15 cellular contexts compared by ENCODE assay signal in the genomic region with DNA sequence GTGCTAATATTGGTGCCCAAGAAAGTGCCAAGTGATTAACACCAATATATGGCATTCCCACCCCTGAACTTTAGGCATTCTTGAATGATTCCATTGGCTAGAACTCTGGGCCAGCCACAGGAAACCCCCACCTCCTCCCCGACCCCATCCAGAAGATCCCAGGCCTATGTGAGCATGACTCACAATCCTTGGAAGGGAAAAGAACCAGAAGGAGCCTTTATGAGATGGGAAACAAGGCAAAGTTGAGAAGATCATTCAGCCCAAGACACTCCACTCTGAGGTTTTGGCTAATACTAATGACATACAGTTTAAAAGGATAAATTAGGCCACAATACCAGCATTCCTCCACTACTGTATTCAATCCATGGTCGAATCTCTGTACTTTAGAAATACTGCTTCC. TPM values are rescaled to one million over a fixed set of nuclear protein-coding genes. Genes with fewer than 3 reads are reported as not detected.
DNase-seq lines count a peak whose midpoint lies in the region; ATAC-seq and TF ChIP-seq lines count a peak whose summit lies in the region.
"Had no signal": no experiment of that assay in that cellular context is flagged by ENCODE, and none has a peak within 500 bp of the region (broad histone marks: within the 10 kb centered on the region; RNA-seq: fewer than 3 reads in every experiment).

No MANE protein-coding gene starts in this region.

- H4K8ac ChIP-seq in mesenchymal stem cell (ENCODE audit: low read length): no peak overlapping the region

- no peaks in the 10 kb centered on the region for H3K9me3 ChIP-seq in mesenchymal stem cell (ENCODE audit: control insufficient read depth, low read length)
- H3K9me3 ChIP-seq in HAP-1: no peaks in the 10 kb centered on the region
- H3K9me3 ChIP-seq: transverse colon had no signal

- H2AFZ ChIP-seq in mesenchymal stem cell (ENCODE audit: low read depth, low read length): no peak overlapping the region

- no peaks in the 10 kb centered on the region for H3K4me1 ChIP-seq in mesenchymal stem cell (ENCODE audit: control insufficient read depth, insufficient read depth, low read depth, low read length)
- H3K4me1 ChIP-seq in HAP-1: peaks cover 3% of the 10 kb centered on the region; the same call in 1 of the 2 replicates

- WGBS in mesenchymal stem cell: 90% methylated on average over 1 of the region's 2 CpGs

- H3K9ac ChIP-seq in mesenchymal stem cell (ENCODE audit: low read length): peak overlapping the region; percentile 23

- no peak overlapping the region for H3K14ac ChIP-seq in mesenchymal stem cell (ENCODE audit: low read length in 2 of 2)

- no peak overlapping the region for H2AK5ac ChIP-seq in mesenchymal stem cell (ENCODE audit: low read length, severe bottlenecking)

- in situ Hi-C loops in HAP-1 (cut with MboI; ENCODE audit: low sequenced_read_pairs): no loop called here

- no peak overlapping the region for H2BK5ac ChIP-seq in mesenchymal stem cell (ENCODE audit: low read depth, low read length, poor library complexity, severe bottlenecking)

- H3K4me3 ChIP-seq in mesenchymal stem cell (ENCODE audit: insufficient read depth in 1 of 2, low read depth in 1 of 2, low read length in 2 of 2) (no peak overlapping the region), HAP-1 (no peak overlapping the region)
- H3K4me3 ChIP-seq: transverse colon had no signal

- H3K36me3 ChIP-seq in mesenchymal stem cell (ENCODE audit: control insufficient read depth in 1 of 2, insufficient read depth in 2 of 2, low read depth in 1 of 2, low read length in 2 of 2) (peaks cover 10 to 36% of the 10 kb centered on the region in 2 experiments), HAP-1 (replicated peaks) (peaks cover 18% of the 10 kb centered on the region)

- H3K4me3 Mint-ChIP-seq in brain: no peak overlapping the region

- DNase-seq in AG08395 (ENCODE audit: low spot score) (peak; percentile 10), HT1080 (ENCODE audit: low read depth) (peak; percentile 76), mesenchymal stem cell (peak; percentile 86), NCI-H1105 treated with DMSO at 0.1 percent for 48 hours (lab: John Stamatoyannopoulos, UW) (no peak), HAP-1 (ENCODE audit: low spot score in 2 of 2) (no peak), substantia nigra (lab: John Stamatoyannopoulos, UW) (no peak)
- DNase-seq: activated naive CD4-positive, alpha-beta T cell treated with Interleukin-2 at 50 U/mL for 16 hours; AML-193; head of caudate nucleus; NCI-H2081; SW 1271; transverse colon had no signal

- H3K79me1 ChIP-seq in mesenchymal stem cell (replicated peaks; ENCODE audit: low read length, poor library complexity, severe bottlenecking): peaks cover 12% of the 10 kb centered on the region

- peaks cover 13% of the 10 kb centered on the region for H3K4me1 Mint-ChIP-seq in brain

- H4K91ac ChIP-seq in mesenchymal stem cell (ENCODE audit: low read length): no peak overlapping the region

- H3K4me2 ChIP-seq in mesenchymal stem cell (ENCODE audit: low read length, poor library complexity, severe bottlenecking): no peak overlapping the region

- no peak overlapping the region for H3K18ac ChIP-seq in mesenchymal stem cell (ENCODE audit: low read depth in 1 of 2, low read length in 2 of 2)

- no peaks in the 10 kb centered on the region for H3K27me3 ChIP-seq in mesenchymal stem cell (ENCODE audit: control insufficient read depth in 1 of 2, insufficient read depth in 1 of 2, low read length in 2 of 2)
- H3K27me3 ChIP-seq in HAP-1 (ENCODE audit: low read depth): no peaks in the 10 kb centered on the region
- H3K27me3 ChIP-seq: transverse colon had no signal

- H3K36me3 Mint-ChIP-seq in brain: peaks cover 53% of the 10 kb centered on the region

- H3K9me3 Mint-ChIP-seq in brain: no peaks in the 10 kb centered on the region

- ATAC-seq in HG03280 (IDR thresholded peaks at IDR 0.05; ENCODE audit: unreplicated experiment): no peak
- ATAC-seq: sciatic nerve had no signal

- no peak overlapping the region for H2BK120ac ChIP-seq in mesenchymal stem cell (ENCODE audit: low read depth, low read length)

- no peak overlapping the region for H3K4ac ChIP-seq in mesenchymal stem cell (ENCODE audit: low read depth in 1 of 2, low read length in 2 of 2)

- H3K27ac ChIP-seq in mesenchymal stem cell (ENCODE audit: low read length, poor library complexity, severe bottlenecking) (peak overlapping the region; percentile 35), substantia nigra (ENCODE audit: low read depth, low read length, poor library complexity, severe bottlenecking) (no peak overlapping the region)
- H3K27ac ChIP-seq: transverse colon had no signal

- peak overlapping the region in 3 of 5 experiments; percentile 23 to 71 (median 49) for H3K27ac Mint-ChIP-seq in brain

- H3K23ac ChIP-seq in mesenchymal stem cell (ENCODE audit: low read length in 2 of 2): no peak overlapping the region

- H2BK15ac ChIP-seq in mesenchymal stem cell (ENCODE audit: low read depth, poor library complexity, severe bottlenecking): no peak overlapping the region

- TF ChIP-seq CTCF in brain (conservative IDR thresholded peaks at IDR 0.05): no peak

- H3K27me3 Mint-ChIP-seq in brain: no peaks in the 10 kb centered on the region

- no peak overlapping the region for H2BK12ac ChIP-seq in mesenchymal stem cell (ENCODE audit: low read length in 2 of 2)

RNA-seq across cellular contexts. Expression of a gene that starts 21.8 kb away (rescaled TPM):
- total RNA-seq in HT1080 (2014; rRNA removed; shearing (Covaris generic)): 9.0 and 13.9 TPM in 2 replicates
- 17.6 and 25.2 TPM in 2 replicates for polyA plus RNA-seq in HT1080 (2015; cell fraction: cytosol; rRNA removed)
- 29.1 and 33.4 TPM in 2 replicates for polyA plus RNA-seq in HT1080 (2015; cell fraction: nucleus; rRNA removed)
- 1.8 TPM for polyA plus RNA-seq in brain (ENCODE audit: insufficient read depth, low read depth, low replicate concordance)
- 12.7 TPM for polyA plus RNA-seq in mesenchymal stem cell (2013, experiment 1 of 2)
- 12.6 TPM for polyA plus RNA-seq in mesenchymal stem cell (2013, experiment 2 of 2)

Comparison
In these comparisons a context has a peak if more than half of its experiments do, and no peak if none do; other contexts are left out.
1. DNase-seq: peak in AG08395 (single experiment), HT1080 (single experiment) and mesenchymal stem cell (single experiment); none in NCI-H1105 treated with DMSO at 0.1 percent for 48 hours (single experiment), HAP-1 (0 of 2) and substantia nigra (0 of 49).